Comparison of ENCODE assay signal across 8 cellular contexts in genomic region chr11:77473801-77474508, GRCh38. TPM values are rescaled to one million over a fixed set of nuclear protein-coding genes. Genes with fewer than 3 reads are reported as not detected.
DNase-seq lines count a peak whose midpoint lies in the region; ATAC-seq and TF ChIP-seq lines count a peak whose summit lies in the region.

TSS of gene PAK1 (minus strand) at chr11:77474094. CDS start at chr11:77392520, 81,574 bp downstream.

- H3K9ac ChIP-seq in mammary epithelial cell (ENCODE audit: insufficient read depth, low read length) (peak within 1 kb of the TSS; percentile 71), smooth muscle cell (ENCODE audit: low read depth) (peak within 1 kb of the TSS; percentile 80)

- H3K36me3 Mint-ChIP-seq in WTC11: no peaks in the 10 kb centered on the region
- no peaks in the 10 kb centered on the region for H3K36me3 Mint-ChIP-seq in immature natural killer cell

- H3K27ac ChIP-seq in mammary epithelial cell (ENCODE audit: insufficient read depth, low read depth, low read length): peak within 1 kb of the TSS; percentile 11
- no peak within 1 kb of the TSS for H3K27ac ChIP-seq in smooth muscle cell (ENCODE audit: low read depth)

- H3K4me2 ChIP-seq in mammary epithelial cell (ENCODE audit: insufficient read depth, low read depth, low read length) (peak within 1 kb of the TSS; percentile 94), smooth muscle cell (peak within 1 kb of the TSS; percentile 97)

- H2AFZ ChIP-seq in mammary epithelial cell (ENCODE audit: low read depth, low read length) (peak within 1 kb of the TSS; percentile 89), smooth muscle cell (ENCODE audit: low read depth) (peak within 1 kb of the TSS; percentile 92)

- H3K9me3 ChIP-seq in mammary epithelial cell (replicated peaks; ENCODE audit: insufficient read depth, low read length): no peaks in the 10 kb centered on the region
- no peaks in the 10 kb centered on the region for H3K9me3 ChIP-seq in smooth muscle cell (replicated peaks; ENCODE audit: low read depth)

- H3K9me3 Mint-ChIP-seq in WTC11 (0 out of 2 replicates have a peak, but pooled peaks cover 4% of the 10 kb centered on the region), immature natural killer cell (no peaks in the 10 kb centered on the region)

- peak within 1 kb of the TSS; percentile 90 for H3K4me3 Mint-ChIP-seq in WTC11
- peak within 1 kb of the TSS; percentile 88 to 96 (median 93) for H3K4me3 Mint-ChIP-seq in immature natural killer cell

- H3K79me2 ChIP-seq in mammary epithelial cell (ENCODE audit: insufficient read depth, low read length) (peaks cover 3% of the 10 kb centered on the region), smooth muscle cell (ENCODE audit: low read depth) (no peaks in the 10 kb centered on the region)

- DNase-seq in SIG-M5 treated with dmso at 0.1 percent for 504 hours (lab: John Stamatoyannopoulos, UW; ENCODE audit: unreplicated experiment): peak; percentile 57
- no peak for DNase-seq in SIG-M5 (lab: John Stamatoyannopoulos, UW)
- peak; percentile 64 for DNase-seq in NCI-H2107 treated with DMSO at 0.1 percent for 48 hours (lab: John Stamatoyannopoulos, UW; ENCODE audit: unreplicated experiment)
- DNase-seq in WTC11 (ENCODE audit: low spot score): peak; percentile 95
- DNase-seq in mammary epithelial cell: peak; percentile 88
- DNase-seq in immature natural killer cell: peak; percentile 89 to 91 (median 89)
- peak; percentile 38 for DNase-seq in smooth muscle cell (lab: John Stamatoyannopoulos, UW; ENCODE audit: unreplicated experiment)

- BruUV-seq in mammary epithelial cell (replicated peaks; lab: Mats Ljungman, UMichigan): no TSS peak

- TF ChIP-seq CTCF in WTC11 (IDR thresholded peaks at IDR 0.05) (no peak), mammary epithelial cell (conservative IDR thresholded peaks at IDR 0.05 in 1 of 2, IDR thresholded peaks at IDR 0.05 in 1 of 2; ENCODE audit: extremely low read depth in 1 of 2, insufficient read depth in 1 of 2, low read depth in 1 of 2, low read length in 2 of 2) (peak in 1 of 2 donors; percentile 46), smooth muscle cell (IDR thresholded peaks at IDR 0.05; ENCODE audit: borderline replicate concordance, insufficient read depth, poor library complexity, severe bottlenecking) (no peak)

- H3K4me1 Mint-ChIP-seq in WTC11 (peaks cover 63% of the 10 kb centered on the region), immature natural killer cell (peaks cover 13 to 32% of the 10 kb centered on the region in 2 donors)

- in situ Hi-C loops in mammary epithelial cell (cut with MboI; ENCODE audit: low sequenced_read_pairs in 2 of 2): no loop called here

- H4K20me1 ChIP-seq in mammary epithelial cell (ENCODE audit: insufficient read depth, low read length): no peaks in the 10 kb centered on the region
- no peaks in the 10 kb centered on the region for H4K20me1 ChIP-seq in smooth muscle cell (ENCODE audit: low read depth)

- H3K4me1 ChIP-seq in mammary epithelial cell (ENCODE audit: insufficient read depth, low read length) (peaks cover 20% of the 10 kb centered on the region), smooth muscle cell (ENCODE audit: low read depth) (peaks cover 15% of the 10 kb centered on the region)

- whole genome bisulfite sequencing in mammary epithelial cell (ENCODE audit: low coverage, missing lambda C conversion rate): 5% methylated on average over 29 of the region's 65 CpGs
- 2% methylated on average over 32 of the region's 65 CpGs for WGBS in smooth muscle cell (ENCODE audit: low lambda C conversion rate)

- H3K27me3 ChIP-seq in mammary epithelial cell (ENCODE audit: insufficient read depth, low read length) (no peaks in the 10 kb centered on the region), smooth muscle cell (ENCODE audit: low read depth) (peaks cover 3% of the 10 kb centered on the region)

- CTCF ChIA-PET in WTC11 (lab: Charles Lee): interaction anchor here (0.7 to 2.6 kb wide), 4 partner anchors 60 to 665 kb away, joined by 3 to 14 read pairs (median 6); partner anchors contain the start of gene ALG8
- CTCF ChIA-PET in mammary epithelial cell (lab: Charles Lee; ENCODE audit: low non-redundant PET): interaction anchor here (0.6 kb wide), 1 partner anchor 36 kb away, joined by 4 read pairs; no protein-coding TSS in a partner anchor

- dilution Hi-C loops in mammary epithelial cell (cut with HindIII; ENCODE audit: low sequenced_read_pairs): loop anchor here (5.0 kb wide), 2 partner anchors 48 to 83 kb away; no protein-coding TSS in a partner anchor

- H3K4me3 ChIP-seq in mammary epithelial cell (replicated peaks in 1 of 3; ENCODE audit: insufficient read depth in 1 of 3, low read depth in 2 of 3, low read length in 3 of 3) (peak within 1 kb of the TSS; percentile 71 to 85 (median 80)), smooth muscle cell (peak within 1 kb of the TSS; percentile 78)

- H3K27ac Mint-ChIP-seq in WTC11 (peak within 1 kb of the TSS; percentile 100), immature natural killer cell (peak within 1 kb of the TSS; percentile 89 to 99 (median 97))

- intact Hi-C loops in mammary epithelial cell (cut with micrococcal nuclease): loop anchor here (1.0 to 5.0 kb wide), 7 partner anchors 33 to 282 kb away; no protein-coding TSS in a partner anchor

- H3K27me3 Mint-ChIP-seq in WTC11 (ENCODE audit: low read depth) (no peaks in the 10 kb centered on the region; the same call in 1 of the 2 replicates), immature natural killer cell (ENCODE audit: low read depth in 3 of 3) (peaks cover 8 to 17% (median 14%) of the 10 kb centered on the region in 3 donors)

- POLR2A ChIA-PET in WTC11 (lab: Charles Lee): no interaction called here

- ATAC-seq in HG03045 (IDR thresholded peaks at IDR 0.05; ENCODE audit: unreplicated experiment) (peak; percentile 58), WTC11 (peak; percentile 82)

- H3F3A ChIP-seq in smooth muscle cell (ENCODE audit: low read depth): peaks cover 6% of the 10 kb centered on the region

- H3K36me3 ChIP-seq in mammary epithelial cell (ENCODE audit: insufficient read depth, low read length) (no peaks in the 10 kb centered on the region), smooth muscle cell (ENCODE audit: low read depth) (no peaks in the 10 kb centered on the region)

TF ChIP-seq in WTC11, 78 proteins besides CTCF, POLR2A, EP300 and RAD21 (continues in another document):
- TF ChIP-seq ZBTB21 (CRISPR knock-in tag; IDR thresholded peaks at IDR 0.05; ENCODE audit: borderline replicate concordance) (peak; percentile 100), CREM (CRISPR knock-in tag; IDR thresholded peaks at IDR 0.05) (peak; percentile 98), FOXK1 (CRISPR knock-in tag; IDR thresholded peaks at IDR 0.05) (peak; percentile 24; the same call in 1 of the 2 replicates), ZNF532 (CRISPR knock-in tag; IDR thresholded peaks at IDR 0.05; ENCODE audit: borderline replicate concordance) (no peak), ATF1 (CRISPR knock-in tag; IDR thresholded peaks at IDR 0.05) (0 out of 2 replicates have a peak, but pooled peaks have one; percentile 50), ZNF263 (CRISPR knock-in tag; IDR thresholded peaks at IDR 0.05; ENCODE audit: low read depth) (peak; percentile 79; the same call in 1 of the 2 replicates)
- TF ChIP-seq, protein P1, sequence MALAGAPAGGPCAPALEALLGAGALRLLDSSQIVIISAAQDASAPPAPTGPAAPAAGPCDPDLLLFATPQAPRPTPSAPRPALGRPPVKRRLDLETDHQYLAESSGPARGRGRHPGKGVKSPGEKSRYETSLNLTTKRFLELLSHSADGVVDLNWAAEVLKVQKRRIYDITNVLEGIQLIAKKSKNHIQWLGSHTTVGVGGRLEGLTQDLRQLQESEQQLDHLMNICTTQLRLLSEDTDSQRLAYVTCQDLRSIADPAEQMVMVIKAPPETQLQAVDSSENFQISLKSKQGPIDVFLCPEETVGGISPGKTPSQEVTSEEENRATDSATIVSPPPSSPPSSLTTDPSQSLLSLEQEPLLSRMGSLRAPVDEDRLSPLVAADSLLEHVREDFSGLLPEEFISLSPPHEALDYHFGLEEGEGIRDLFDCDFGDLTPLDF (CRISPR knock-in tag; IDR thresholded peaks at IDR 0.05): no peak

RNA-seq across cellular contexts. Expression of gene PAK1, which starts in this region (rescaled TPM):
- total RNA-seq in WTC11 (2021) (160 to 191 TPM (median 166 TPM) in 3 replicates), mammary epithelial cell (10 to 100 TPM; 60.5 to 87.6 TPM), smooth muscle cell (31.7 and 40.6 TPM in 2 replicates)
- polyA plus RNA-seq in mammary epithelial cell (83.0 TPM), immature natural killer cell (10 to 100 TPM; 13.3 to 19.1 (median 18.3) TPM), smooth muscle cell (20.5 and 22.4 TPM in 2 replicates)
- polyA minus RNA-seq in mammary epithelial cell: 239 TPM
